Comparison of ENCODE assay signal across 15 cellular contexts in the genomic region with DNA sequence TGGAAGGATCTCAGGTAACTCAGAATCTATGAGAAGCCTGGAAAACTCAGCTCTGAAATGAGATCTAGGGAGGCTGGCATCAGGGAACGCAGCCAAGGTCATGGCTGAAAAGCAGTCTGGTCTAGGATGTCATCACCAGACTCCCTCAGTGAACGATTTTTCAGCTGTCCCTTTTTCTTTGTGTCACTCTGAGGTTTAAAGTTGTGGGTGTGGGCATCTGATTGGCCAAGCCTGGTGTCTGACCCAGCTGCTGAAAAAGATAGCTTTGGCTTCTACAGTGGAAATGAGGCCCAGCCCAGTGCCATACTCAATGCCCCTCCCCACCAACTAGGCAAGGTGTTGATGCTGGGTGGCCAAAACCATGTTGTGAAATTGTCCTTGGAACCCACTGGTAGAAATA. TPM values are rescaled to one million over a fixed set of nuclear protein-coding genes. Genes with fewer than 3 reads are reported as not detected.
DNase-seq lines count a peak whose midpoint lies in the region; ATAC-seq lines count a peak whose summit lies in the region.
"Had no signal": no experiment of that assay in that cellular context is flagged by ENCODE, and none has a peak within 500 bp of the region (broad histone marks: within the 10 kb centered on the region; RNA-seq: fewer than 3 reads in every experiment).

No MANE protein-coding gene starts in this region.

- H3K36me3 Mint-ChIP-seq in activated T-helper 17 cell treated with anti-CD3 and anti-CD28 coated beads, Interleukin-2, amount 50 U/mL, for 72 hours (ENCODE audit: low read depth), result peaks cover 66% of the 10 kb centered on the region

- H3K4me3 ChIP-seq in SJCRH30 (no peak overlapping the region), skeletal muscle tissue (ENCODE audit: low read length in 3 of 3) (no peak overlapping the region)

- no peaks in the 10 kb centered on the region for H3K4me1 Mint-ChIP-seq in activated T-helper 17 cell treated with anti-CD3 and anti-CD28 coated beads, Interleukin-2, amount 50 U/mL, for 72 hours

- peaks cover 14% of the 10 kb centered on the region for H3K36me3 ChIP-seq in SJCRH30
- H3K36me3 ChIP-seq in skeletal muscle tissue (ENCODE audit: control insufficient read depth in 3 of 3, insufficient read depth in 3 of 3, low read length in 3 of 3), result peaks cover 6 to 8% (median 7%) of the 10 kb centered on the region in 3 donors

- H3K27me3 Mint-ChIP-seq in activated T-helper 17 cell treated with anti-CD3 and anti-CD28 coated beads, Interleukin-2, amount 50 U/mL, for 72 hours, result no peaks in the 10 kb centered on the region

- H3K27me3 ChIP-seq in SJCRH30 (no peaks in the 10 kb centered on the region), skeletal muscle tissue (ENCODE audit: control insufficient read depth in 3 of 3, insufficient read depth in 3 of 3, low read length in 3 of 3) (no peaks in the 10 kb centered on the region)

- peak; percentile 8 for DNase-seq in SHP77 treated with DMSO at 0.1 percent for 48 hours (lab: John Stamatoyannopoulos, UW)
- DNase-seq in SHP77 (lab: John Stamatoyannopoulos, UW), result no peak
- peak; percentile 55 to 81 for DNase-seq in SJCRH30
- DNase-seq in left kidney (ENCODE audit: low read depth, low spot score), result peak; percentile 38
- no peak for DNase-seq in NCI-H1105 treated with DMSO at 0.1 percent for 48 hours (lab: John Stamatoyannopoulos, UW)
- no peak for DNase-seq in NCI-H1436 treated with DMSO at 0.1 percent for 48 hours (lab: John Stamatoyannopoulos, UW)
- DNase-seq: C1 segment of cervical spinal cord; H9; MV-4-11; NCI-H1436; NCI-H226; NK-92 treated with Interleukin-12 subunit alpha and Interleukin-12 subunit beta, amount 100 ng/mL, for 24 hours; RPMI8226 had no signal

- no peak overlapping the region for H3K27ac Mint-ChIP-seq in activated T-helper 17 cell treated with anti-CD3 and anti-CD28 coated beads, Interleukin-2, amount 50 U/mL, for 72 hours
- H3K27ac Mint-ChIP-seq: H9 had no signal

- H3K9me3 Mint-ChIP-seq in activated T-helper 17 cell treated with anti-CD3 and anti-CD28 coated beads, Interleukin-2, amount 50 U/mL, for 72 hours, result no peaks in the 10 kb centered on the region
- H3K9me3 Mint-ChIP-seq: H9 had no signal

- H3K27ac ChIP-seq in SJCRH30 (peak overlapping the region; percentile 76), skeletal muscle tissue (ENCODE audit: low read depth, low read length) (peak overlapping the region; percentile 10)

- ATAC-seq in activated T-helper 17 cell treated with anti-CD3 and anti-CD28 coated beads, Interleukin-2, amount 50 U/mL, for 72 hours (replicated peaks), result no peak

- peak overlapping the region in 1 of 3 donors; percentile 51 for H3K9ac ChIP-seq in skeletal muscle tissue (ENCODE audit: low read depth in 1 of 3, low read length in 3 of 3)

- H3K4me1 ChIP-seq in SJCRH30 (peaks cover 22% of the 10 kb centered on the region), skeletal muscle tissue (ENCODE audit: control insufficient read depth in 3 of 3, insufficient read depth in 3 of 3, low read length in 3 of 3) (peaks cover 7 to 17% (median 15%) of the 10 kb centered on the region in 3 donors)

- H3K9me3 ChIP-seq in SJCRH30 (replicated peaks) (no peaks in the 10 kb centered on the region), skeletal muscle tissue (ENCODE audit: control insufficient read depth in 3 of 3, low read length in 3 of 3) (no peaks in the 10 kb centered on the region)

- no peak overlapping the region for H3K4me3 Mint-ChIP-seq in activated T-helper 17 cell treated with anti-CD3 and anti-CD28 coated beads, Interleukin-2, amount 50 U/mL, for 72 hours
- H3K4me3 Mint-ChIP-seq: H9 had no signal

RNA-seq across cellular contexts. Expression of a gene that starts 14.5 kb away (rescaled TPM):
- total RNA-seq in SJCRH30 (2014; rRNA removed; shearing (Covaris generic)), result 2,831 and 2,945 TPM in 2 replicates
- total RNA-seq in skeletal muscle tissue, result 2,115 TPM
- total RNA-seq in activated T-helper 17 cell treated with anti-CD3 and anti-CD28 coated beads, Interleukin-2, amount 50 U/mL, for 72 hours, result 1,000 to 10,000 TPM; 4,623 to 5,372 TPM

RNA-seq across cellular contexts. Expression of a gene that starts 19.1 kb away (rescaled TPM):
- not detected in 2 replicates for total RNA-seq in SJCRH30 (2014; rRNA removed; shearing (Covaris generic))
- 4.7 TPM for total RNA-seq in skeletal muscle tissue
- 1 to 10 TPM in 1 of 2 donors, under 1 TPM in 1; 0.50 to 1.2 TPM for total RNA-seq in activated T-helper 17 cell treated with anti-CD3 and anti-CD28 coated beads, Interleukin-2, amount 50 U/mL, for 72 hours

Comparison
In these comparisons a context has a peak if more than half of its experiments do, and no peak if none do; other contexts are left out.
1. DNase-seq: peak in SHP77 treated with DMSO at 0.1 percent for 48 hours (single experiment), SJCRH30 (2 of 2) and left kidney (single experiment); none in SHP77 (0 of 2), NCI-H1105 treated with DMSO at 0.1 percent for 48 hours (single experiment) and NCI-H1436 treated with DMSO at 0.1 percent for 48 hours (single experiment).